ENCODE assay signal across 9 cellular contexts in genomic region chr2:236617221-236617737, GRCh38. TPM values are rescaled to one million over a fixed set of nuclear protein-coding genes. Genes with fewer than 3 reads are reported as not detected.
"Had no signal": no experiment of that assay in that cellular context is flagged by ENCODE, and none has a peak within 500 bp of the region (broad histone marks: within the 10 kb centered on the region; RNA-seq: fewer than 3 reads in every experiment).

No MANE protein-coding gene starts in this region.

- H3K36me3 ChIP-seq: HAP-1 had no signal

- DNase-seq: GM23248, GOT3, H7, HFFc6, IMR-90, KG1 had no signal

- H3K9me3 ChIP-seq: HAP-1 had no signal

- ATAC-seq: HCT116, K562 had no signal

- H3K4me1 ChIP-seq: HAP-1 had no signal

- H3K4me3 ChIP-seq: GM23248, HAP-1, K562 had no signal

RNA-seq across cellular contexts. Expression of gene ACKR3, which starts 47.7 kb away (rescaled TPM):
- polyA plus RNA-seq: IMR-90, K562 had no signal
